ENCODE assay signal across 17 cellular contexts in the genomic region with DNA sequence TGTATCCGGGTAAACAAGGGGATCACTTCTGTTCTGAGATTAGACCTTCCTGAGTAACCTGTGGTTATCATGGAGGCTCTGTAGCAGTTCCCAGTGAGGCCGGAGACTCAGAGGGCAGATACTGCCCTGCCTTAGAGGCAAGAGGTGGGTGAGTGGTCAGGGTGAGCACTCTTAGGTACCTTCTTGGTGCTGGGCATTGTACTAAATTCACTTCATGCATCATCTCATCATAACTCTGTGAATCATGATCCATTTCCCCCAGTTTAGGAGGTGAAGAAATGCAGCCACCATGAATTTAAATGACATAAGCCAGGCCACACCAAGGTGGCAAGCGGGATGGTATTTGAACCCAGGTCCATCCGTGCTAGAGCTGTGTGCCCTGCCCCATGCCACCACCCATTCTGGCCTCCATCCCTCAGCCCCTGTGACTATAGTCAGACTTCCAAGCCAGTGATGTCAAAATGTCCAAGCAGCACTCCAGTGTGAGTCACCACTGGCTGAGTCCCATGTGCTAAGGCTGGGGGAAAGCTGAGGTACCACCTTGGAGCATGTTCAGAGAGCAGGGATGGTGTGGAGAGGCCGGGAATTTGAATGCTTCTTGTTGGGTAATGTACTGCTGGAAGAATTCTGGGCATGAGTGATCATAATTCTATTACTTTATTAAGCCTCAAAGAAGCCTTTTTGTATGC.
DNase-seq lines count a peak whose midpoint lies in the region; FAIRE-seq and TF ChIP-seq lines count a peak whose summit lies in the region.
"Had no signal": no experiment of that assay in that cellular context is flagged by ENCODE, and none has a peak within 500 bp of the region (broad histone marks: within the 10 kb centered on the region; RNA-seq: fewer than 3 reads in every experiment).

No MANE protein-coding gene starts in this region.

- no peak overlapping the region for H3K4ac ChIP-seq in neuronal stem cell (ENCODE audit: low read length)
- no peak overlapping the region for H3K4ac ChIP-seq in H9 (ENCODE audit: low read depth, low read length)

- DNase-seq in GM03348 (ENCODE audit: low spot score), result peak; percentile 53
- peak; percentile 6 for DNase-seq in astrocyte (ENCODE audit: low read depth)
- DNase-seq in neuronal stem cell (ENCODE audit: low spot score), result no peak
- DNase-seq in ascending aorta (ENCODE audit: low spot score in 2 of 2), result no peak
- no peak for DNase-seq in NCI-H524 (lab: John Stamatoyannopoulos, UW)
- DNase-seq in H9, result no peak
- DNase-seq in HuH-7 (ENCODE audit: low spot score), result no peak
- DNase-seq: NCI-H1048, NCI-H1694, NCI-H2107, NCI-H748 treated with DMSO at 0.1 percent for 48 hours, PC-9, SK-N-SH had no signal

- H3K9ac ChIP-seq in astrocyte (ENCODE audit: low read length) (no peak overlapping the region), neuronal stem cell (ENCODE audit: low read depth, low read length, poor library complexity) (no peak overlapping the region), H9 (ENCODE audit: extremely low read depth, insufficient read length, low read length) (no peak overlapping the region)
- H3K9ac ChIP-seq: SK-N-SH had no signal

- H2AFZ ChIP-seq in astrocyte (ENCODE audit: low read depth, low read length) (no peak overlapping the region), neuronal stem cell (ENCODE audit: low read length) (no peak overlapping the region), H9 (ENCODE audit: low read length) (no peak overlapping the region)
- H2AFZ ChIP-seq: PC-9 had no signal

- H3K4me3 Mint-ChIP-seq in astrocyte (ENCODE audit: unreplicated experiment) (no peak overlapping the region), H9 (no peak overlapping the region)

- FAIRE-seq in astrocyte (lab: Jason Lieb, UNC), result no peak
- FAIRE-seq: GM12878, GM19239, K562 had no signal

- H4K5ac ChIP-seq in H9 (ENCODE audit: insufficient read length, low read depth, low read length), result no peak overlapping the region

- H3K27ac Mint-ChIP-seq in astrocyte (ENCODE audit: unreplicated experiment) (no peak overlapping the region), H9 (no peak overlapping the region)

- H3K23me2 ChIP-seq in H9 (ENCODE audit: insufficient read length, low read depth, low read length, poor library complexity, severe bottlenecking), result no peaks in the 10 kb centered on the region

- intact Hi-C loops in ascending aorta (cut with DNase I), result no loop called here

- no peaks in the 10 kb centered on the region for H3K36me3 ChIP-seq in astrocyte (ENCODE audit: insufficient read depth, low read length)
- no peaks in the 10 kb centered on the region for H3K36me3 ChIP-seq in neuronal stem cell (replicated peaks in 1 of 2; ENCODE audit: control insufficient read depth in 2 of 2, insufficient read depth in 2 of 2, low read length in 2 of 2)
- no peaks in the 10 kb centered on the region for H3K36me3 ChIP-seq in ascending aorta

- H2AK5ac ChIP-seq in neuronal stem cell (ENCODE audit: low read depth, low read length) (no peak overlapping the region), H9 (ENCODE audit: insufficient read length, low read length) (no peak overlapping the region)

- H3K4me1 Mint-ChIP-seq in astrocyte (ENCODE audit: low read depth, unreplicated experiment), result peaks cover 8% of the 10 kb centered on the region
- H3K4me1 Mint-ChIP-seq in H9, result peaks cover 13 to 20% of the 10 kb centered on the region in 2 experiments

- H3K27ac ChIP-seq in astrocyte (ENCODE audit: low read depth, low read length) (no peak overlapping the region), neuronal stem cell (replicated peaks; ENCODE audit: low read length) (no peak overlapping the region), ascending aorta (no peak overlapping the region), H9 (ENCODE audit: insufficient read length, low read depth, low read length) (no peak overlapping the region)
- H3K27ac ChIP-seq: C4-2B, PC-9 had no signal

- H2BK120ac ChIP-seq in neuronal stem cell (ENCODE audit: low read depth, low read length), result no peak overlapping the region
- H2BK120ac ChIP-seq in H9 (ENCODE audit: low read depth, low read length, poor library complexity, severe bottlenecking), result no peak overlapping the region

- no peaks in the 10 kb centered on the region for H3K27me3 ChIP-seq in astrocyte (ENCODE audit: insufficient read depth, low read length)
- H3K27me3 ChIP-seq in neuronal stem cell (ENCODE audit: control insufficient read depth in 3 of 3, insufficient read depth in 3 of 3, low read depth in 1 of 3, low read length in 3 of 3), result no peaks in the 10 kb centered on the region
- H3K27me3 ChIP-seq in ascending aorta, result no peaks in the 10 kb centered on the region
- no peaks in the 10 kb centered on the region; the same call in none of the 2 replicates for H3K27me3 ChIP-seq in H9 (ENCODE audit: insufficient read depth, low read length)

- H2BK5ac ChIP-seq in neuronal stem cell (ENCODE audit: low read length), result no peak overlapping the region
- no peak overlapping the region for H2BK5ac ChIP-seq in H9 (ENCODE audit: insufficient read length, low read length)

- H4K8ac ChIP-seq in neuronal stem cell (ENCODE audit: low read depth, low read length), result peak overlapping the region; percentile 4
- H4K8ac ChIP-seq in H9 (replicated peaks; ENCODE audit: insufficient read length, low read depth, low read length), result no peak overlapping the region

- no CpG with 5 or more reads among the region's 5 CpGs for WGBS in neuronal stem cell (ENCODE audit: extremely low coverage in 2 of 2, insufficient read length in 2 of 2, insufficient replicate concordance in 1 of 2), 2 donors
- WGBS in H9 (ENCODE audit: extremely low coverage, insufficient read length, low lambda C conversion rate), result no CpG with 5 or more reads among the region's 5 CpGs

- H3K9me3 ChIP-seq in astrocyte (ENCODE audit: insufficient read depth, low read depth, low read length), result no peaks in the 10 kb centered on the region
- H3K9me3 ChIP-seq in neuronal stem cell (replicated peaks in 1 of 2; ENCODE audit: control insufficient read depth in 2 of 2, insufficient read depth in 1 of 2, low read depth in 1 of 2, low read length in 2 of 2), result no peaks in the 10 kb centered on the region
- H3K9me3 ChIP-seq in ascending aorta, result no peaks in the 10 kb centered on the region
- H3K9me3 ChIP-seq in H9 (ENCODE audit: control insufficient read depth, low read depth, low read length), result no peaks in the 10 kb centered on the region
- H3K9me3 ChIP-seq: SK-N-SH had no signal

- H3K4me3 ChIP-seq in astrocyte (ENCODE audit: insufficient read depth, low read depth, low read length), result no peak overlapping the region
- peak overlapping the region in 1 of 2 donors; percentile 12 for H3K4me3 ChIP-seq in neuronal stem cell (ENCODE audit: low read length in 2 of 2)
- no peak overlapping the region for H3K4me3 ChIP-seq in ascending aorta
- H3K4me3 ChIP-seq: GM12878, K562, PC-9 had no signal

- H3K23ac ChIP-seq in neuronal stem cell (ENCODE audit: low read depth, low read length, poor library complexity) (peak overlapping the region; percentile 26), H9 (ENCODE audit: insufficient read length, low read depth, low read length) (no peak overlapping the region)

- no peak overlapping the region for H3K18ac ChIP-seq in neuronal stem cell (ENCODE audit: low read length)
- H3K18ac ChIP-seq in H9 (ENCODE audit: insufficient read length, low read depth, low read length), result no peak overlapping the region

- H2BK12ac ChIP-seq in neuronal stem cell (ENCODE audit: low read length) (no peak overlapping the region), H9 (ENCODE audit: insufficient read length, low read depth, low read length) (no peak overlapping the region)

- H4K91ac ChIP-seq in neuronal stem cell (ENCODE audit: low read depth, low read length, poor library complexity), result no peak overlapping the region
- H4K91ac ChIP-seq in H9 (ENCODE audit: insufficient read length, low read depth, low read length), result no peak overlapping the region

- no peak overlapping the region for H3K4me2 ChIP-seq in astrocyte (ENCODE audit: low read length)
- no peak overlapping the region for H3K4me2 ChIP-seq in neuronal stem cell (ENCODE audit: insufficient read depth, low read length, poor library complexity, severe bottlenecking)
- H3K4me2 ChIP-seq in H9 (ENCODE audit: insufficient read depth, insufficient read length, low read length), result no peak overlapping the region
- H3K4me2 ChIP-seq: PC-9, SK-N-SH had no signal

- H2BK15ac ChIP-seq in neuronal stem cell (ENCODE audit: low read length) (no peak overlapping the region), H9 (ENCODE audit: low read depth, low read length) (no peak overlapping the region)

- H4K20me1 ChIP-seq in astrocyte (ENCODE audit: insufficient read depth, low read length), result no peaks in the 10 kb centered on the region
- H4K20me1 ChIP-seq in H9 (ENCODE audit: control insufficient read depth, insufficient read depth, insufficient read length), result no peaks in the 10 kb centered on the region

- H3K4me1 ChIP-seq in astrocyte (ENCODE audit: insufficient read depth, low read length) (peaks cover 6% of the 10 kb centered on the region), neuronal stem cell (ENCODE audit: control insufficient read depth in 2 of 2, insufficient read depth in 1 of 2, low read depth in 1 of 2, low read length in 2 of 2) (peaks cover 0 to 4% of the 10 kb centered on the region in 2 donors), ascending aorta (no peaks in the 10 kb centered on the region), H9 (ENCODE audit: insufficient read depth, low read length) (peaks cover 6% of the 10 kb centered on the region; the same call in 1 of the 2 replicates)

- no peak overlapping the region for H3T11ph ChIP-seq in H9 (ENCODE audit: low read length)

- H3K79me1 ChIP-seq in neuronal stem cell (ENCODE audit: low read depth, low read length) (no peaks in the 10 kb centered on the region), H9 (ENCODE audit: insufficient read depth, low read depth, low read length, poor library complexity, severe bottlenecking) (no peaks in the 10 kb centered on the region)

- no peak overlapping the region for H3K56ac ChIP-seq in H9 (ENCODE audit: insufficient read length, low read depth, low read length)

- H3K27me3 Mint-ChIP-seq in astrocyte (ENCODE audit: low read depth, unreplicated experiment) (peaks cover 8% of the 10 kb centered on the region), H9 (ENCODE audit: low read depth) (peaks cover 9% of the 10 kb centered on the region)

- TF ChIP-seq CTCF in astrocyte (IDR thresholded peaks at IDR 0.05; ENCODE audit: insufficient read depth, low read depth, low read length) (no peak), ascending aorta (IDR thresholded peaks at IDR 0.05) (no peak), H9 (conservative IDR thresholded peaks at IDR 0.05) (no peak)

- H3K79me2 ChIP-seq in astrocyte (ENCODE audit: insufficient read depth, low read length) (no peaks in the 10 kb centered on the region), H9 (ENCODE audit: insufficient read depth, low read length) (no peaks in the 10 kb centered on the region)

- no peak overlapping the region for H2BK20ac ChIP-seq in H9 (ENCODE audit: low read depth, low read length, poor library complexity, severe bottlenecking)

- H3K36me3 Mint-ChIP-seq in astrocyte (ENCODE audit: low read depth, unreplicated experiment), result no peaks in the 10 kb centered on the region
- no peaks in the 10 kb centered on the region for H3K36me3 Mint-ChIP-seq in H9 (ENCODE audit: insufficient read depth in 1 of 3, low read depth in 3 of 3)

- no peaks in the 10 kb centered on the region for H3K9me3 Mint-ChIP-seq in astrocyte (ENCODE audit: unreplicated experiment)
- no peaks in the 10 kb centered on the region for H3K9me3 Mint-ChIP-seq in H9

- peak overlapping the region; percentile 48 for H3K14ac ChIP-seq in neuronal stem cell (ENCODE audit: low read length)
- no peak overlapping the region for H3K14ac ChIP-seq in H9 (ENCODE audit: insufficient read depth, low read length)

Comparison
In these comparisons a context has a peak if more than half of its experiments do, and no peak if none do; other contexts are left out.
1. DNase-seq: peak in GM03348 (single experiment) and astrocyte (single experiment); none in neuronal stem cell (single experiment), ascending aorta (0 of 2), NCI-H524 (0 of 2), H9 (single experiment) and HuH-7 (single experiment).